ENCODE assay signal across 1 cellular context in genomic region chr10:19663344-19663743, GRCh38.
TF ChIP-seq lines count a peak whose summit lies in the region.

No MANE protein-coding gene starts in this region.

TF ChIP-seq in HepG2, 621 proteins besides CTCF, POLR2A, EP300 and RAD21 (continued from another document):
- no peak for TF ChIP-seq ZNF770 (CRISPR knock-in tag; IDR thresholded peaks at IDR 0.05)
- no peak for TF ChIP-seq ZNF367 (CRISPR knock-in tag; IDR thresholded peaks at IDR 0.05; ENCODE audit: borderline replicate concordance)
